Comparison of ENCODE assay signal across 1 cellular context in genomic region chr10:64506963-64507362, GRCh38.
TF ChIP-seq lines count a peak whose summit lies in the region.

No MANE protein-coding gene starts in this region.

TF ChIP-seq in K562, 482 proteins besides CTCF, POLR2A, EP300 and RAD21 (continued from another document and continues in another):
- no peak for TF ChIP-seq NR0B1 (IDR thresholded peaks at IDR 0.05; ENCODE audit: partially characterized antibody)
- no peak for TF ChIP-seq NELFE (IDR thresholded peaks at IDR 0.05; ENCODE audit: insufficient read depth, insufficient read length)
- no peak for TF ChIP-seq ZBTB34 (CRISPR knock-in tag; IDR thresholded peaks at IDR 0.05)
- TF ChIP-seq SMAD4 (CRISPR knock-in tag; conservative IDR thresholded peaks at IDR 0.05) = peak; percentile 83; the same call in 1 of the 2 replicates
- no peak for TF ChIP-seq TAF15 (IDR thresholded peaks at IDR 0.05; ENCODE audit: low read depth, low read length)
- no peak for TF ChIP-seq BACH1 (tag; IDR thresholded peaks at IDR 0.05)
- TF ChIP-seq SIRT6 (IDR thresholded peaks at IDR 0.05; ENCODE audit: low read depth, low read length) = no peak
- TF ChIP-seq TRIM24 (IDR thresholded peaks at IDR 0.05) = peak; percentile 59 to 61; a peak in 3 of 4 replicates
- TF ChIP-seq AFF4 (CRISPR knock-in tag; IDR thresholded peaks at IDR 0.05) = no peak
- peak; percentile 92 for TF ChIP-seq TEAD4 (IDR thresholded peaks at IDR 0.05; ENCODE audit: low read length)
- TF ChIP-seq TEAD4 (CRISPR knock-in tag; IDR thresholded peaks at IDR 0.05; ENCODE audit: borderline replicate concordance) = no peak
- peak; percentile 84 for TF ChIP-seq TCF3 (CRISPR knock-in tag; IDR thresholded peaks at IDR 0.05)
- peak; percentile 49 for TF ChIP-seq FOXM1 (IDR thresholded peaks at IDR 0.05; ENCODE audit: low read depth)
- no peak for TF ChIP-seq FOXM1 (CRISPR knock-in tag; IDR thresholded peaks at IDR 0.05; ENCODE audit: low read depth)
- peak; percentile 94 for TF ChIP-seq CBFA2T3 (IDR thresholded peaks at IDR 0.05)
- TF ChIP-seq CBX3 (IDR thresholded peaks at IDR 0.05; ENCODE audit: borderline replicate concordance in 1 of 2, low read length in 2 of 2) = peak in 1 of 2 experiments; percentile 33; a peak in 1 of 3 replicates
- peak; percentile 14; the same call in 1 of the 2 replicates for TF ChIP-seq HMBOX1 (IDR thresholded peaks at IDR 0.05)
- TF ChIP-seq REST (CRISPR knock-in tag; IDR thresholded peaks at IDR 0.05; ENCODE audit: low read depth) = no peak
- no peak for TF ChIP-seq ZNF551 (CRISPR knock-in tag; IDR thresholded peaks at IDR 0.05)
- TF ChIP-seq USF1 (CRISPR knock-in tag; IDR thresholded peaks at IDR 0.05) = no peak
- no peak for TF ChIP-seq FOXO4 (CRISPR knock-in tag; IDR thresholded peaks at IDR 0.05)
- no peak for TF ChIP-seq SPI1 (IDR thresholded peaks at IDR 0.05; ENCODE audit: borderline replicate concordance, low read depth, low read length)
- TF ChIP-seq BCL6 (CRISPR knock-in tag; IDR thresholded peaks at IDR 0.05) = no peak
- no peak for TF ChIP-seq OTX1 (CRISPR knock-in tag; IDR thresholded peaks at IDR 0.05)
- no peak for TF ChIP-seq KAT8 (IDR thresholded peaks at IDR 0.05; ENCODE audit: low read depth)
- TF ChIP-seq ZBTB5 (IDR thresholded peaks at IDR 0.05) = no peak
- TF ChIP-seq ETV5 (CRISPR knock-in tag; IDR thresholded peaks at IDR 0.05; ENCODE audit: low read depth) = no peak
- no peak for TF ChIP-seq ZNF436 (CRISPR knock-in tag; IDR thresholded peaks at IDR 0.05)
- no peak for TF ChIP-seq TCFL5 (CRISPR knock-in tag; conservative IDR thresholded peaks at IDR 0.05)
- no peak for TF ChIP-seq PHF20 (IDR thresholded peaks at IDR 0.05; ENCODE audit: partially characterized antibody)
